Comparison of ENCODE assay signal across 1 cellular context in the genomic region with DNA sequence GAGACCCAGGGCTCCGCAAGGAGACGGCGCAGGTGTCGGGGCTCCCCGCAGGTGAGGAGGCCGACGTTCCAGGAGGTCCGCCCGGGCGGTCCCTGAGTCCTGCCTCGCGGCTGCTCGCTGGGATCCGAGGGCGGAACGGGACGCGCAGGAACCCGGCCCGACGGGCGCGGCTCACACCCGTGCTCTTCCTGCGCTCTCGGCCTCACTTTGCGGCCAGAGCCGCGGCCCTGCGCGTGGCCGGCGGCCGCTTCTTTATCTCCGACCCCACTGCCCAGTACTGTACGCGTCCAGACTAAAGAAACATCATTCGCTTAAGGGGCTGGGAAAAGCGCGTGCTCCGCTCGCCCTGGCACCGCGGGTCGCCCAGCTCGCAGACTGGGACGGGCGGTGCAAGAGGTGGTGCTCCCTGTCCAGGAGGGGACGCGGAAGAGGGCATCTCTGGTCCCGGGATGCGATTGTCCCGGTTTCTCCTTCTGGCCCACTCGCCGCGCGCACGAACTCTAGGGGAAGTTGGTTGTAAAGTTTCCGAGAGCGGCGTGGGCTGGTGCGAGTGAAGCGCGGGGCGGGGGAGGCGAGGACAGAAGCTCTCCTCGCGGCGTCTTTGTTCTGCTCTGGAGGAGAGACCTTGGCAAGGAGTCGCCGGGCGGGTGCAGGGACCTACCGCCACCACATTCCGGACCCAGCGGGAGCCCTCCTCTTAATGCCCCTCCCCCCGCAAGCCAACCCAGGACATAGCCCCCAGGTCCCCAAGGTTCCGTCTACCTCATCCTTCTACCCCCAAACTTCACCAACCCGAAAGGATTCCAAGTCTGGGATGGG.
TF ChIP-seq lines count a peak whose summit lies in the region.

No MANE protein-coding gene starts in this region.

TF ChIP-seq in H1, 55 proteins besides CTCF, POLR2A, EP300 and RAD21 (continued from another document):
- TF ChIP-seq, protein P1, sequence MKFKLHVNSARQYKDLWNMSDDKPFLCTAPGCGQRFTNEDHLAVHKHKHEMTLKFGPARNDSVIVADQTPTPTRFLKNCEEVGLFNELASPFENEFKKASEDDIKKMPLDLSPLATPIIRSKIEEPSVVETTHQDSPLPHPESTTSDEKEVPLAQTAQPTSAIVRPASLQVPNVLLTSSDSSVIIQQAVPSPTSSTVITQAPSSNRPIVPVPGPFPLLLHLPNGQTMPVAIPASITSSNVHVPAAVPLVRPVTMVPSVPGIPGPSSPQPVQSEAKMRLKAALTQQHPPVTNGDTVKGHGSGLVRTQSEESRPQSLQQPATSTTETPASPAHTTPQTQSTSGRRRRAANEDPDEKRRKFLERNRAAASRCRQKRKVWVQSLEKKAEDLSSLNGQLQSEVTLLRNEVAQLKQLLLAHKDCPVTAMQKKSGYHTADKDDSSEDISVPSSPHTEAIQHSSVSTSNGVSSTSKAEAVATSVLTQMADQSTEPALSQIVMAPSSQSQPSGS (IDR thresholded peaks at IDR 0.05; ENCODE audit: low read length), result no peak
- no peak for TF ChIP-seq CHD2 (IDR thresholded peaks at IDR 0.05; ENCODE audit: low read length)
- TF ChIP-seq KDM4A (IDR thresholded peaks at IDR 0.05; ENCODE audit: low read depth, low read length, severe bottlenecking), result peak; percentile 79
- TF ChIP-seq ASH2L (IDR thresholded peaks at IDR 0.05; ENCODE audit: low read length), result peak; percentile 24
- TF ChIP-seq KDM1A (IDR thresholded peaks at IDR 0.05; ENCODE audit: borderline replicate concordance, low read length), result no peak
- no peak for TF ChIP-seq JUN (IDR thresholded peaks at IDR 0.05; ENCODE audit: low read depth, low read length)
